In the genomic region with DNA sequence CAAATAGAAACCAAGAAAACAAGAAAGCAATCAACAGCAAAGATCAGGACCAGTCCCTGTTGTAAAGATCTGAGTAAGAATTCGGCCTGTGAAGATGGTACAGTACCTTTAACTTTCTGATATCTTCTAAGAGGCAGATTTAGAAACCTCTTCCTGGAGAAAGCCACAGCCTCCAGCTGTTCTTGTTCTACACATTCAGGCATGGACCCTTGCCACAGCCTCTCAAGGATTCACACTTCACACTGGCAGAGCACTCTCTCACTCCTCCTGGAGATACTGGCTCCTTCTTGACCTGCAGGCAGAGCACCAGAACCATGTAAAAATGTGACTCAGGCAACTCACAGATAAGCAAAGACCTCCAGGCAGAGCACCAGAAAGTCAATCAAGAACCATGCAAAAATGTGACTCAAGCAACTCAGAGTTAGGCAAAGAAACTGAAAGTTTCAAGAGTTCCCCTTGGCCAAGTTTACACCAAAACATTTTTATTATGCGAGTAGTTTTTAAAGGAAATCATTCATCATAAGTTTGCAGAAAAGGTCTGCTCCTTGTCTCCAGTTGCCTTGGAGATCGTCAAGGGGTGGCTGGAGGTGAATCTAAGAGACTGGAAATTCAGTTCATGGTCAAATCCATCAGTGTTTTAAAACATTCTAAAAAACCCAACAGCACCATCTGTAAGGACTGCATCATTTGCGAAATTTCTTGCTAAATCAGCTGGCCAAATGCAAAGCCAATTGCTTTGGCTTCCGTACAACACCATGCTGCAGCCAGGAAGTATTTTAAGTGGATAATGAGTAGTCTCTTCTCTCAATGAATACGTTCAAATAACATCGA, we compare ENCODE assay signal across 8 cellular contexts.
DNase-seq lines count a peak whose midpoint lies in the region; ATAC-seq, FAIRE-seq and TF ChIP-seq lines count a peak whose summit lies in the region.

No MANE protein-coding gene starts in this region.

- no peak for DNase-seq in GM18507 (ENCODE audit: extremely low spot score, insufficient read length, low read depth)
- peak; percentile 47 for DNase-seq in NCI-H69 (lab: John Stamatoyannopoulos, UW)
- peak; percentile 27 to 81 (median 65) for DNase-seq in adrenal gland
- DNase-seq in left lung, result peak in 1 of 2 donors; percentile 36
- DNase-seq in stomach, result peak; percentile 29
- no peak for DNase-seq in prostate gland (ENCODE audit: low spot score)

- ATAC-seq in HG02885 (IDR thresholded peaks at IDR 0.05; ENCODE audit: poor library complexity, unreplicated experiment), result peak; percentile 76
- peak; percentile 72 for ATAC-seq in left lung

- H2AFZ ChIP-seq in ACC112 (ENCODE audit: low read length, unreplicated experiment), result peak overlapping the region; percentile 12

- TF ChIP-seq CTCF in adrenal gland (IDR thresholded peaks at IDR 0.05) (no peak), left lung (IDR thresholded peaks at IDR 0.05) (no peak), stomach (IDR thresholded peaks at IDR 0.05) (no peak), prostate gland (IDR thresholded peaks at IDR 0.05) (no peak)

- H3K36me3 ChIP-seq in ACC112 (ENCODE audit: insufficient read depth, low read length) (no peaks in the 10 kb centered on the region), adrenal gland (replicated peaks in 1 of 2) (no peaks in the 10 kb centered on the region), left lung (no peaks in the 10 kb centered on the region), stomach (no peaks in the 10 kb centered on the region), prostate gland (no peaks in the 10 kb centered on the region)

- H3K9me3 ChIP-seq in adrenal gland (replicated peaks in 1 of 3) (no peaks in the 10 kb centered on the region), left lung (no peaks in the 10 kb centered on the region), stomach (no peaks in the 10 kb centered on the region), prostate gland (no peaks in the 10 kb centered on the region)

- WGBS in adrenal gland, 4 donors, result 7 to 14% (median 9%) methylated on average over 7 of the region's 7 CpGs
- WGBS in stomach, 5 donors, result 28 to 47% (median 44%) methylated on average over 7 of the region's 7 CpGs
- WGBS in prostate gland, result 41% methylated on average over 7 of the region's 7 CpGs

- TF ChIP-seq EP300 in stomach (IDR thresholded peaks at IDR 0.05), result no peak

- intact Hi-C loops in adrenal gland (cut with DNase I), result no loop called here
- intact Hi-C loops in left lung (cut with DNase I), result no loop called here
- intact Hi-C loops in stomach (cut with DNase I; ENCODE audit: low total_unique reads), result no loop called here
- intact Hi-C loops in prostate gland (cut with DNase I), result no loop called here

- peaks cover 25% of the 10 kb centered on the region for H3K4me1 ChIP-seq in ACC112 (ENCODE audit: control insufficient read depth, insufficient read depth, low read length, unreplicated experiment)
- H3K4me1 ChIP-seq in adrenal gland (replicated peaks in 1 of 2), result peaks cover 17 to 54% of the 10 kb centered on the region in 2 donors
- peaks cover 20 to 68% of the 10 kb centered on the region in 2 donors for H3K4me1 ChIP-seq in left lung
- H3K4me1 ChIP-seq in stomach, result peaks cover 25 to 57% (median 44%) of the 10 kb centered on the region in 4 donors
- no peaks in the 10 kb centered on the region for H3K4me1 ChIP-seq in prostate gland (replicated peaks)

- H3K4me3 ChIP-seq in ACC112 (ENCODE audit: low read depth, low read length) (peak overlapping the region; percentile 60), adrenal gland (peak overlapping the region in 1 of 4 donors; percentile 20), left lung (no peak overlapping the region), stomach (peak overlapping the region in 1 of 4 donors; percentile 18), prostate gland (no peak overlapping the region)

- no peak for TF ChIP-seq POLR2A in adrenal gland (IDR thresholded peaks at IDR 0.05)
- no peak for TF ChIP-seq POLR2A in stomach (IDR thresholded peaks at IDR 0.05)
- TF ChIP-seq POLR2A in prostate gland (IDR thresholded peaks at IDR 0.05), result no peak

- H3K27ac ChIP-seq in ACC112 (ENCODE audit: low read depth, low read length) (peak overlapping the region; percentile 11), adrenal gland (peak overlapping the region in 4 of 5 donors; percentile 36 to 72 (median 56)), left lung (peak overlapping the region; percentile 6 to 60), stomach (peak overlapping the region; percentile 3 to 70 (median 44)), prostate gland (no peak overlapping the region)

- no peaks in the 10 kb centered on the region for H3K27me3 ChIP-seq in ACC112 (ENCODE audit: insufficient read depth, low read length)
- no peaks in the 10 kb centered on the region for H3K27me3 ChIP-seq in adrenal gland
- no peaks in the 10 kb centered on the region for H3K27me3 ChIP-seq in left lung
- no peaks in the 10 kb centered on the region for H3K27me3 ChIP-seq in stomach
- H3K27me3 ChIP-seq in prostate gland (replicated peaks; ENCODE audit: insufficient read depth), result no peaks in the 10 kb centered on the region

- no peaks in the 10 kb centered on the region for H3K79me2 ChIP-seq in ACC112 (ENCODE audit: control insufficient read depth, insufficient read depth, low read length, unreplicated experiment)

- peak; percentile 84 for FAIRE-seq in GM18507 (lab: Jason Lieb, UNC)

Comparison
In these comparisons a context has a peak if more than half of its experiments do, and no peak if none do; other contexts are left out.
1. H3K27ac ChIP-seq: peak in ACC112 (single experiment), adrenal gland (4 of 5), left lung (2 of 2) and stomach (5 of 5); none in prostate gland (0 of 2).
2. DNase-seq: peak in NCI-H69 (single experiment), adrenal gland (7 of 7) and stomach (single experiment); none in GM18507 (single experiment) and prostate gland (single experiment).